Comparison of ENCODE assay signal across 27 cellular contexts in genomic region chr4:36236159-36236558, GRCh38. TPM values are rescaled to one million over a fixed set of nuclear protein-coding genes. Genes with fewer than 3 reads are reported as not detected.
"Had no signal": no experiment of that assay in that cellular context is flagged by ENCODE, and none has a peak within 500 bp of the region (broad histone marks: within the 10 kb centered on the region; RNA-seq: fewer than 3 reads in every experiment).

No MANE protein-coding gene starts in this region.

- H3K9me3 ChIP-seq: mucosa of descending colon, prostate gland, sigmoid colon, stomach, thyroid gland, vagina had no signal

- H3K4me1 ChIP-seq: gastroesophageal sphincter, prostate gland, right atrium auricular region, sigmoid colon, thyroid gland, vagina had no signal

- FAIRE-seq: islet of Langerhans had no signal

- ATAC-seq: gastroesophageal sphincter, heart right ventricle, left cardiac atrium, left lung had no signal

- H3K36me3 ChIP-seq: gastroesophageal sphincter, left lung, prostate gland, right atrium auricular region, sigmoid colon, thyroid gland, vagina had no signal

- DNase-seq: dermis blood vessel endothelial cell; foreskin fibroblast; heart right ventricle; hippocampal formation; left cardiac atrium; left lung; mesenchymal stem cell; mucosa of descending colon; naive B cell; nephron progenitor cell; nucleus accumbens; sigmoid colon; stimulated activated CD4-positive, alpha-beta T cell treated with anti-CD3 and anti-CD28 coated beads, Interleukin-2, amount 100 ng/mL, for 24 hours; stimulated activated CD4-positive, alpha-beta T cell treated with anti-CD3 and anti-CD28 coated beads, Interleukin-4, amount 100 ng/mL, for 24 hours; stimulated activated naive CD4-positive, alpha-beta T cell treated with Interleukin-2 at 50 U/mL for 16 hours; stomach; thyroid gland had no signal

- H3K4me3 ChIP-seq: coronary artery, gastroesophageal sphincter, heart right ventricle, left lung, mucosa of descending colon, prostate gland, right atrium auricular region, sigmoid colon, stomach, thyroid gland, vagina had no signal

- H3K27me3 ChIP-seq: gastroesophageal sphincter, heart right ventricle, left lung, right atrium auricular region, sigmoid colon, stomach, thyroid gland, vagina had no signal

- H3K27ac ChIP-seq: coronary artery, gastroesophageal sphincter, heart right ventricle, left lung, prostate gland, right atrium auricular region, sigmoid colon, stomach, thyroid gland, vagina had no signal

RNA-seq across cellular contexts. Expression of gene DTHD1, which starts 45.3 kb away (rescaled TPM):
- total RNA-seq: dermis blood vessel endothelial cell, kidney epithelial cell, lung microvascular endothelial cell, mesothelial cell of epicardium, osteocyte had no signal
- polyA plus RNA-seq: heart right ventricle, stomach had no signal
